1 cellular context compared by ENCODE assay signal in genomic region chr7:100719523-100720319, GRCh38.
TF ChIP-seq lines count a peak whose summit lies in the region.

No MANE protein-coding gene starts in this region.

TF ChIP-seq in HepG2, 621 proteins besides CTCF, POLR2A, EP300 and RAD21 (continued from another document and continues in another):
- TF ChIP-seq, protein P1, sequence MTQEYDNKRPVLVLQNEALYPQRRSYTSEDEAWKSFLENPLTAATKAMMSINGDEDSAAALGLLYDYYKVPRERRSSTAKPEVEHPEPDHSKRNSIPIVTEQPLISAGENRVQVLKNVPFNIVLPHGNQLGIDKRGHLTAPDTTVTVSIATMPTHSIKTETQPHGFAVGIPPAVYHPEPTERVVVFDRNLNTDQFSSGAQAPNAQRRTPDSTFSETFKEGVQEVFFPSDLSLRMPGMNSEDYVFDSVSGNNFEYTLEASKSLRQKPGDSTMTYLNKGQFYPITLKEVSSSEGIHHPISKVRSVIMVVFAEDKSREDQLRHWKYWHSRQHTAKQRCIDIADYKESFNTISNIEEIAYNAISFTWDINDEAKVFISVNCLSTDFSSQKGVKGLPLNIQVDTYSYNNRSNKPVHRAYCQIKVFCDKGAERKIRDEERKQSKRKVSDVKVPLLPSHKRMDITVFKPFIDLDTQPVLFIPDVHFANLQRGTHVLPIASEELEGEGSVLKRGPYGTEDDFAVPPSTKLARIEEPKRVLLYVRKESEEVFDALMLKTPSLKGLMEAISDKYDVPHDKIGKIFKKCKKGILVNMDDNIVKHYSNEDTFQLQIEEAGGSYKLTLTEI (CRISPR knock-in tag; conservative IDR thresholded peaks at IDR 0.05) = no peak
- TF ChIP-seq ZNF709 (CRISPR knock-in tag; IDR thresholded peaks at IDR 0.05) (no peak), ZNF839 (CRISPR knock-in tag; IDR thresholded peaks at IDR 0.05; ENCODE audit: borderline replicate concordance) (no peak), SALL1 (CRISPR knock-in tag; IDR thresholded peaks at IDR 0.05) (peak; percentile 82), SP140L (CRISPR knock-in tag; IDR thresholded peaks at IDR 0.05; ENCODE audit: borderline replicate concordance) (no peak), IRF2 (CRISPR knock-in tag; IDR thresholded peaks at IDR 0.05) (peak; percentile 52), ZNF17 (CRISPR knock-in tag; IDR thresholded peaks at IDR 0.05) (no peak), SMARCC2 (IDR thresholded peaks at IDR 0.05) (no peak), ZNF3 (CRISPR knock-in tag; IDR thresholded peaks at IDR 0.05) (no peak), ZNF326 (CRISPR knock-in tag; IDR thresholded peaks at IDR 0.05; ENCODE audit: borderline replicate concordance) (no peak), ZNF460 (CRISPR knock-in tag; IDR thresholded peaks at IDR 0.05; ENCODE audit: borderline replicate concordance) (peak; percentile 94), RFX5 (IDR thresholded peaks at IDR 0.05; ENCODE audit: low read depth, low read length) (no peak), ZBTB1 (CRISPR knock-in tag; IDR thresholded peaks at IDR 0.05; ENCODE audit: borderline replicate concordance) (no peak), MAFK (conservative IDR thresholded peaks at IDR 0.05 in 1 of 2, IDR thresholded peaks at IDR 0.05 in 1 of 2; ENCODE audit: low read length in 2 of 2) (no peak), ZBTB25 (CRISPR knock-in tag; IDR thresholded peaks at IDR 0.05) (no peak), FOXA1 (IDR thresholded peaks at IDR 0.05) (no peak), FOXA1 (CRISPR knock-in tag; IDR thresholded peaks at IDR 0.05) (peak; percentile 22; the same call in 1 of the 2 replicates), PBX3 (CRISPR knock-in tag; IDR thresholded peaks at IDR 0.05; ENCODE audit: borderline replicate concordance) (no peak), CBFB (CRISPR knock-in tag; IDR thresholded peaks at IDR 0.05) (no peak), MYC (CRISPR knock-in tag; IDR thresholded peaks at IDR 0.05; ENCODE audit: borderline replicate concordance) (peak; percentile 71; the same call in 1 of the 2 replicates), STAG1 (CRISPR knock-in tag; IDR thresholded peaks at IDR 0.05) (peak; percentile 57), MAZ (IDR thresholded peaks at IDR 0.05; ENCODE audit: borderline replicate concordance, low read depth, low read length) (peak; percentile 13; the same call in 1 of the 2 replicates), MAZ (CRISPR knock-in tag; IDR thresholded peaks at IDR 0.05; ENCODE audit: low read depth) (no peak; the same call in 1 of the 2 replicates), SRY (CRISPR knock-in tag; IDR thresholded peaks at IDR 0.05) (no peak), ZSCAN31 (CRISPR knock-in tag; IDR thresholded peaks at IDR 0.05; ENCODE audit: low read depth) (peak; percentile 77; the same call in 1 of the 2 replicates), MED8 (CRISPR knock-in tag; IDR thresholded peaks at IDR 0.05; ENCODE audit: insufficient replicate concordance) (peak; percentile 42), MTA3 (CRISPR knock-in tag; IDR thresholded peaks at IDR 0.05) (no peak), ATAD3A (CRISPR knock-in tag; IDR thresholded peaks at IDR 0.05) (no peak), MAX (IDR thresholded peaks at IDR 0.05) (peak; percentile 57), PCBP1 (IDR thresholded peaks at IDR 0.05; ENCODE audit: borderline replicate concordance, low read depth, low read length) (no peak), MTA1 (CRISPR knock-in tag; IDR thresholded peaks at IDR 0.05; ENCODE audit: borderline replicate concordance) (peak; percentile 78; the same call in 1 of the 2 replicates), PRMT3 (CRISPR knock-in tag; IDR thresholded peaks at IDR 0.05; ENCODE audit: borderline replicate concordance, low read depth) (no peak), TCF7 (IDR thresholded peaks at IDR 0.05; ENCODE audit: low read depth) (no peak), ZNF367 (CRISPR knock-in tag; IDR thresholded peaks at IDR 0.05; ENCODE audit: borderline replicate concordance) (no peak), GATAD2A (CRISPR knock-in tag; IDR thresholded peaks at IDR 0.05) (peak; percentile 44; the same call in 1 of the 2 replicates), PBX2 (CRISPR knock-in tag; IDR thresholded peaks at IDR 0.05) (no peak), KLF13 (CRISPR knock-in tag; IDR thresholded peaks at IDR 0.05) (no peak), SIX4 (CRISPR knock-in tag; IDR thresholded peaks at IDR 0.05) (no peak), TCF12 (IDR thresholded peaks at IDR 0.05) (no peak), TCF12 (CRISPR knock-in tag; IDR thresholded peaks at IDR 0.05) (peak; percentile 79; the same call in 1 of the 2 replicates), ETV6 (CRISPR knock-in tag; conservative IDR thresholded peaks at IDR 0.05) (no peak), NRL (CRISPR knock-in tag; IDR thresholded peaks at IDR 0.05; ENCODE audit: borderline replicate concordance) (no peak), JUND (CRISPR knock-in tag; IDR thresholded peaks at IDR 0.05) (0 out of 2 replicates have a peak, but pooled peaks have one; percentile 25), SUZ12 (IDR thresholded peaks at IDR 0.05; ENCODE audit: low read depth, low read length) (no peak), HDAC2 (CRISPR knock-in tag; IDR thresholded peaks at IDR 0.05) (peak; percentile 64; the same call in 1 of the 2 replicates), ZFP36L1 (CRISPR knock-in tag; IDR thresholded peaks at IDR 0.05) (0 out of 2 replicates have a peak, but pooled peaks have one; percentile 23), KLF11 (CRISPR knock-in tag; IDR thresholded peaks at IDR 0.05) (peak; percentile 42; the same call in 1 of the 2 replicates), ZIK1 (CRISPR knock-in tag; IDR thresholded peaks at IDR 0.05; ENCODE audit: borderline replicate concordance, low read depth) (no peak), ZNF772 (CRISPR knock-in tag; IDR thresholded peaks at IDR 0.05) (peak; percentile 72; the same call in 1 of the 2 replicates), NFKB2 (CRISPR knock-in tag; IDR thresholded peaks at IDR 0.05; ENCODE audit: borderline replicate concordance) (peak; percentile 36; the same call in 1 of the 2 replicates), PRPF4 (IDR thresholded peaks at IDR 0.05; ENCODE audit: low read depth, low read length, poor library complexity, severe bottlenecking) (no peak), DPF2 (CRISPR knock-in tag; IDR thresholded peaks at IDR 0.05; ENCODE audit: borderline replicate concordance, low read depth) (peak; percentile 66), PAX8 (CRISPR knock-in tag; IDR thresholded peaks at IDR 0.05; ENCODE audit: borderline replicate concordance) (no peak)
- TF ChIP-seq, protein P2, sequence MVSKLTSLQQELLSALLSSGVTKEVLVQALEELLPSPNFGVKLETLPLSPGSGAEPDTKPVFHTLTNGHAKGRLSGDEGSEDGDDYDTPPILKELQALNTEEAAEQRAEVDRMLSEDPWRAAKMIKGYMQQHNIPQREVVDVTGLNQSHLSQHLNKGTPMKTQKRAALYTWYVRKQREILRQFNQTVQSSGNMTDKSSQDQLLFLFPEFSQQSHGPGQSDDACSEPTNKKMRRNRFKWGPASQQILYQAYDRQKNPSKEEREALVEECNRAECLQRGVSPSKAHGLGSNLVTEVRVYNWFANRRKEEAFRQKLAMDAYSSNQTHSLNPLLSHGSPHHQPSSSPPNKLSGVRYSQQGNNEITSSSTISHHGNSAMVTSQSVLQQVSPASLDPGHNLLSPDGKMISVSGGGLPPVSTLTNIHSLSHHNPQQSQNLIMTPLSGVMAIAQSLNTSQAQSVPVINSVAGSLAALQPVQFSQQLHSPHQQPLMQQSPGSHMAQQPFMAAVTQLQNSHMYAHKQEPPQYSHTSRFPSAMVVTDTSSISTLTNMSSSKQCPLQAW (CRISPR knock-in tag; IDR thresholded peaks at IDR 0.05) = peak; percentile 56; the same call in 1 of the 2 replicates
- TF ChIP-seq, protein P3, sequence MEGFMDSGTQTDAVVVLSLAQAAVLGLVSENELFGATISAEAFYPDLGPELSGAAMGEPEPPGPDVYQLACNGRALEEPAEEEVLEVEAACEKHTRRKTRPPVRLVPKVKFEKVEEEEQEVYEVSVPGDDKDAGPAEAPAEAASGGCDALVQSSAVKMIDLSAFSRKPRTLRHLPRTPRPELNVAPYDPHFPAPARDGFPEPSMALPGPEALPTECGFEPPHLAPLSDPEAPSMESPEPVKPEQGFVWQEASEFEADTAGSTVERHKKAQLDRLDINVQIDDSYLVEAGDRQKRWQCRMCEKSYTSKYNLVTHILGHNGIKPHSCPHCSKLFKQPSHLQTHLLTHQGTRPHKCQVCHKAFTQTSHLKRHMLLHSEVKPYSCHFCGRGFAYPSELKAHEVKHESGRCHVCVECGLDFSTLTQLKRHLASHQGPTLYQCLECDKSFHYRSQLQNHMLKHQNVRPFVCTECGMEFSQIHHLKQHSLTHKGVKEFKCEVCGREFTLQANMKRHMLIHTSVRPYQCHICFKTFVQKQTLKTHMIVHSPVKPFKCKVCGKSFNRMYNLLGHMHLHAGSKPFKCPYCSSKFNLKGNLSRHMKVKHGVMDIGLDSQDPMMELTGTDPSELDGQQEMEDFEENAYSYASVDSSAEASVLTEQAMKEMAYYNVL (CRISPR knock-in tag; IDR thresholded peaks at IDR 0.05; ENCODE audit: borderline replicate concordance) = peak; percentile 58; the same call in 1 of the 2 replicates
- TF ChIP-seq, protein P4, sequence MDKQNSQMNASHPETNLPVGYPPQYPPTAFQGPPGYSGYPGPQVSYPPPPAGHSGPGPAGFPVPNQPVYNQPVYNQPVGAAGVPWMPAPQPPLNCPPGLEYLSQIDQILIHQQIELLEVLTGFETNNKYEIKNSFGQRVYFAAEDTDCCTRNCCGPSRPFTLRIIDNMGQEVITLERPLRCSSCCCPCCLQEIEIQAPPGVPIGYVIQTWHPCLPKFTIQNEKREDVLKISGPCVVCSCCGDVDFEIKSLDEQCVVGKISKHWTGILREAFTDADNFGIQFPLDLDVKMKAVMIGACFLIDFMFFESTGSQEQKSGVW (CRISPR knock-in tag; IDR thresholded peaks at IDR 0.05; ENCODE audit: borderline replicate concordance) = no peak
- TF ChIP-seq, protein P5, sequence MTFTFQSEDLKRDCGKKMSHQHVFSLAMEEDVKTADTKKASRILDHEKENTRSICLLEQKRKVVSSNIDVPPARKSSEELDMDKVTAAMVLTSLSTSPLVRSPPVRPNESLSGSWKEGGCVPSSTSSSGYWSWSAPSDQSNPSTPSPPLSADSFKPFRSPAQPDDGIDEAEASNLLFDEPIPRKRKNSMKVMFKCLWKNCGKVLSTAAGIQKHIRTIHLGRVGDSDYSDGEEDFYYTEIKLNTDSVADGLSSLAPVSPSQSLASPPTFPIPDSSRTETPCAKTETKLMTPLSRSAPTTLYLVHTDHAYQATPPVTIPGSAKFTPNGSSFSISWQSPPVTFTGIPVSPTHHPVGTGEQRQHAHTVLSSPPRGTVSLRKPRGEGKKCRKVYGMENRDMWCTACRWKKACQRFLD (CRISPR knock-in tag; IDR thresholded peaks at IDR 0.05; ENCODE audit: borderline replicate concordance) = no peak
- TF ChIP-seq, protein P6, sequence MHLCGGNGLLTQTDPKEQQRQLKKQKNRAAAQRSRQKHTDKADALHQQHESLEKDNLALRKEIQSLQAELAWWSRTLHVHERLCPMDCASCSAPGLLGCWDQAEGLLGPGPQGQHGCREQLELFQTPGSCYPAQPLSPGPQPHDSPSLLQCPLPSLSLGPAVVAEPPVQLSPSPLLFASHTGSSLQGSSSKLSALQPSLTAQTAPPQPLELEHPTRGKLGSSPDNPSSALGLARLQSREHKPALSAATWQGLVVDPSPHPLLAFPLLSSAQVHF (CRISPR knock-in tag; IDR thresholded peaks at IDR 0.05) = no peak
- TF ChIP-seq, protein P7, sequence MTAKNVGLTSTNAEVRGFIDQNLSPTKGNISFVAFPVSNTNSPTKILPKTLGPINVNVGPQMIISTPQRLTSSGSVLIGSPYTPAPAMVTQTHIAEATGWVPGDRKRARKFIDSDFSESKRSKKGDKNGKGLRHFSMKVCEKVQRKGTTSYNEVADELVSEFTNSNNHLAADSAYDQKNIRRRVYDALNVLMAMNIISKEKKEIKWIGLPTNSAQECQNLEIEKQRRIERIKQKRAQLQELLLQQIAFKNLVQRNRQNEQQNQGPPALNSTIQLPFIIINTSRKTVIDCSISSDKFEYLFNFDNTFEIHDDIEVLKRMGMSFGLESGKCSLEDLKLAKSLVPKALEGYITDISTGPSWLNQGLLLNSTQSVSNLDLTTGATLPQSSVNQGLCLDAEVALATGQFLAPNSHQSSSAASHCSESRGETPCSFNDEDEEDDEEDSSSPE (CRISPR knock-in tag; IDR thresholded peaks at IDR 0.05) = peak; percentile 26; the same call in 1 of the 2 replicates
- TF ChIP-seq, protein P8, sequence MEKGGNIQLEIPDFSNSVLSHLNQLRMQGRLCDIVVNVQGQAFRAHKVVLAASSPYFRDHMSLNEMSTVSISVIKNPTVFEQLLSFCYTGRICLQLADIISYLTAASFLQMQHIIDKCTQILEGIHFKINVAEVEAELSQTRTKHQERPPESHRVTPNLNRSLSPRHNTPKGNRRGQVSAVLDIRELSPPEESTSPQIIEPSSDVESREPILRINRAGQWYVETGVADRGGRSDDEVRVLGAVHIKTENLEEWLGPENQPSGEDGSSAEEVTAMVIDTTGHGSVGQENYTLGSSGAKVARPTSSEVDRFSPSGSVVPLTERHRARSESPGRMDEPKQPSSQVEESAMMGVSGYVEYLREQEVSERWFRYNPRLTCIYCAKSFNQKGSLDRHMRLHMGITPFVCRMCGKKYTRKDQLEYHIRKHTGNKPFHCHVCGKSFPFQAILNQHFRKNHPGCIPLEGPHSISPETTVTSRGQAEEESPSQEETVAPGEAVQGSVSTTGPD (CRISPR knock-in tag; IDR thresholded peaks at IDR 0.05) = no peak
